In genomic region chr9:110011921-110012320, GRCh38 we compare ENCODE assay signal across 4 cellular contexts.
DNase-seq lines count a peak whose midpoint lies in the region; ATAC-seq, FAIRE-seq and TF ChIP-seq lines count a peak whose summit lies in the region.
"Not testable (repeated sequence)": the region's sequence is repeated elsewhere in the genome, so short reads cannot be mapped to it uniquely, and the experiment has no call there.

No MANE protein-coding gene starts in this region.

- H3K79me1 ChIP-seq in trophoblast cell (ENCODE audit: low read length): not testable (repeated sequence)

- H3K36me3 ChIP-seq in HepG2 (replicated peaks in 1 of 2; ENCODE audit: control insufficient read depth in 1 of 2, insufficient read depth in 2 of 2, low read length in 2 of 2); trophoblast cell (ENCODE audit: control insufficient read depth in 1 of 2, insufficient read depth in 2 of 2, low read length in 2 of 2): not testable (repeated sequence)

- not testable (repeated sequence) for H3K23ac ChIP-seq in trophoblast cell (ENCODE audit: low read length)

- not testable (repeated sequence) for ATAC-seq in A549, T-helper 17 cell, HepG2

- not testable (repeated sequence) for H3K4me1 Mint-ChIP-seq in T-helper 17 cell

- H3K14ac ChIP-seq in trophoblast cell (ENCODE audit: low read length): not testable (repeated sequence)

- H3K4me3 ChIP-seq in A549; HepG2 (replicated peaks in 1 of 3; ENCODE audit: insufficient read depth in 1 of 3, low read depth in 2 of 3, low read length in 3 of 3); trophoblast cell (ENCODE audit: low read depth, low read length): not testable (repeated sequence)

- H3K4me1 ChIP-seq in A549: peaks cover 13% of the 10 kb centered on the region
- H3K4me1 ChIP-seq in HepG2 (ENCODE audit: insufficient read depth, low read length): not testable (repeated sequence)
- peaks cover 7 to 17% of the 10 kb centered on the region in 2 experiments for H3K4me1 ChIP-seq in trophoblast cell (ENCODE audit: control insufficient read depth in 1 of 2, insufficient read depth in 2 of 2, low read length in 2 of 2)

- not testable (repeated sequence) for H2AK5ac ChIP-seq in trophoblast cell (ENCODE audit: low read length)

- not testable (repeated sequence) for H2BK5ac ChIP-seq in trophoblast cell (ENCODE audit: low read depth, low read length, poor library complexity)

- H3K79me2 ChIP-seq in HepG2 (ENCODE audit: insufficient read depth, low read length); trophoblast cell (ENCODE audit: control insufficient read depth, insufficient read depth, low read length, poor library complexity): not testable (repeated sequence)

- not testable (repeated sequence) for H3K27ac ChIP-seq in A549; HepG2 (ENCODE audit: extremely low read length, insufficient read depth, low read length); trophoblast cell (ENCODE audit: low read depth, low read length)

- in situ Hi-C loops in HepG2 (cut with HindIII; ENCODE audit: extremely low pct_ligation_motif_present, low pct_unique_long_range_greater_than_20kb): not testable (repeated sequence)

- not testable (repeated sequence) for H4K8ac ChIP-seq in trophoblast cell (ENCODE audit: low read depth, low read length)

- 65% methylated on average over 9 of the region's 9 CpGs for WGBS in A549 (ENCODE audit: missing lambda C conversion rate)
- 47% methylated on average over 9 of the region's 9 CpGs for WGBS in HepG2 (ENCODE audit: low lambda C conversion rate)
- WGBS in trophoblast cell (ENCODE audit: extremely low coverage, insufficient coverage, insufficient read length): no CpG with 5 or more reads among the region's 9 CpGs

- not testable (repeated sequence) for H3K4ac ChIP-seq in trophoblast cell (ENCODE audit: low read depth, low read length)

- not testable (repeated sequence) for H2AFZ ChIP-seq in HepG2 (ENCODE audit: low read length); trophoblast cell (ENCODE audit: insufficient read depth, low read length, poor library complexity)

- not testable (repeated sequence) for H4K20me1 ChIP-seq in HepG2 (ENCODE audit: insufficient read depth, low read length)

- DNase-seq in A549 (ENCODE audit: low read depth in 1 of 2, low spot score in 1 of 2); T-helper 17 cell; HepG2 (ENCODE audit: low spot score): not testable (repeated sequence)
- peak; percentile 78 to 79 for DNase-seq in trophoblast cell

- not testable (repeated sequence) for H4K12ac ChIP-seq in trophoblast cell (ENCODE audit: low read depth, low read length)

- not testable (repeated sequence) for H3K4me3 Mint-ChIP-seq in T-helper 17 cell

- H3K9me3 ChIP-seq in A549; T-helper 17 cell (ENCODE audit: control insufficient read depth, low read length, poor library complexity, severe bottlenecking); HepG2 (ENCODE audit: low read length); trophoblast cell (ENCODE audit: insufficient read depth, low read depth, low read length): not testable (repeated sequence)

- peak overlapping the region; percentile 47 for H3K27ac Mint-ChIP-seq in T-helper 17 cell

- not testable (repeated sequence) for H2BK12ac ChIP-seq in trophoblast cell (ENCODE audit: low read length)

- H2BK120ac ChIP-seq in trophoblast cell (ENCODE audit: insufficient read depth, low read length, poor library complexity): not testable (repeated sequence)

- FAIRE-seq in A549 (lab: Jason Lieb, UNC); HepG2 (lab: Jason Lieb, UNC): not testable (repeated sequence)

- not testable (repeated sequence) for H4K91ac ChIP-seq in trophoblast cell (ENCODE audit: low read depth, low read length)

- intact Hi-C loops in HepG2 (cut with micrococcal nuclease; ENCODE audit: unreplicated experiment): not testable (repeated sequence)

- not testable (repeated sequence) for TF ChIP-seq EP300 in A549 (IDR thresholded peaks at IDR 0.05); HepG2 (IDR thresholded peaks at IDR 0.05; ENCODE audit: low read depth in 2 of 2, low read length in 2 of 2); HepG2 (CRISPR knock-in tag; IDR thresholded peaks at IDR 0.05; ENCODE audit: borderline replicate concordance)

- POLR2A ChIA-PET in A549 (lab: Yijun Ruan, JAX); HepG2 (lab: Yijun Ruan, JAX): not testable (repeated sequence)

- H3K9ac ChIP-seq in HepG2 (ENCODE audit: insufficient read depth, low read depth, low read length); trophoblast cell (ENCODE audit: low read length): not testable (repeated sequence)

- H3K18ac ChIP-seq in trophoblast cell (ENCODE audit: low read length): not testable (repeated sequence)

- TF ChIP-seq RAD21 in A549 (conservative IDR thresholded peaks at IDR 0.05 in 1 of 2, IDR thresholded peaks at IDR 0.05 in 1 of 2); HepG2 (CRISPR knock-in tag; IDR thresholded peaks at IDR 0.05): not testable (repeated sequence)

- CTCF ChIA-PET in A549 (lab: Yijun Ruan, JAX); HepG2 (lab: Yijun Ruan, JAX; ENCODE audit: low intra/inter-chr PET ratio, low total read pairs): not testable (repeated sequence)

- not testable (repeated sequence) for TF ChIP-seq POLR2A in A549 (IDR thresholded peaks at IDR 0.05; ENCODE audit: low read length); HepG2 (IDR thresholded peaks at IDR 0.05; ENCODE audit: insufficient read depth in 1 of 2, low read depth in 2 of 2, low read length in 2 of 2)

- BruUV-seq in HepG2 (replicated peaks; lab: Mats Ljungman, UMichigan): not testable (repeated sequence)

- TF ChIP-seq CTCF in A549 (IDR thresholded peaks at IDR 0.05); HepG2 (CRISPR knock-in tag; IDR thresholded peaks at IDR 0.05): not testable (repeated sequence)

- H3K27me3 Mint-ChIP-seq in T-helper 17 cell: not testable (repeated sequence)

- H3K4me2 ChIP-seq in A549; HepG2 (ENCODE audit: low read depth, low read length); trophoblast cell (ENCODE audit: low read length): not testable (repeated sequence)

- not testable (repeated sequence) for H3K27me3 ChIP-seq in HepG2 (ENCODE audit: control insufficient read depth in 1 of 2, insufficient read depth in 2 of 2, low read length in 2 of 2); trophoblast cell (ENCODE audit: insufficient read depth, low read length)

- not testable (repeated sequence) for H3K36me3 Mint-ChIP-seq in T-helper 17 cell (ENCODE audit: low read depth)

TF ChIP-seq in A549, 52 proteins besides CTCF, POLR2A, EP300 and RAD21:
- TF ChIP-seq MAFK (IDR thresholded peaks at IDR 0.05; ENCODE audit: partially characterized antibody): peak; percentile 25
TF ChIP-seq in A549: peak in this region for 1; not testable (repeated sequence) for 51.

TF ChIP-seq in HepG2, 621 proteins besides CTCF, POLR2A, EP300 and RAD21:
- 0 out of 2 replicates have a peak, but pooled peaks have one; percentile 14 for TF ChIP-seq NFE2L2 (IDR thresholded peaks at IDR 0.05; ENCODE audit: low read length)
